ENCODE assay signal across 12 cellular contexts in the genomic region with DNA sequence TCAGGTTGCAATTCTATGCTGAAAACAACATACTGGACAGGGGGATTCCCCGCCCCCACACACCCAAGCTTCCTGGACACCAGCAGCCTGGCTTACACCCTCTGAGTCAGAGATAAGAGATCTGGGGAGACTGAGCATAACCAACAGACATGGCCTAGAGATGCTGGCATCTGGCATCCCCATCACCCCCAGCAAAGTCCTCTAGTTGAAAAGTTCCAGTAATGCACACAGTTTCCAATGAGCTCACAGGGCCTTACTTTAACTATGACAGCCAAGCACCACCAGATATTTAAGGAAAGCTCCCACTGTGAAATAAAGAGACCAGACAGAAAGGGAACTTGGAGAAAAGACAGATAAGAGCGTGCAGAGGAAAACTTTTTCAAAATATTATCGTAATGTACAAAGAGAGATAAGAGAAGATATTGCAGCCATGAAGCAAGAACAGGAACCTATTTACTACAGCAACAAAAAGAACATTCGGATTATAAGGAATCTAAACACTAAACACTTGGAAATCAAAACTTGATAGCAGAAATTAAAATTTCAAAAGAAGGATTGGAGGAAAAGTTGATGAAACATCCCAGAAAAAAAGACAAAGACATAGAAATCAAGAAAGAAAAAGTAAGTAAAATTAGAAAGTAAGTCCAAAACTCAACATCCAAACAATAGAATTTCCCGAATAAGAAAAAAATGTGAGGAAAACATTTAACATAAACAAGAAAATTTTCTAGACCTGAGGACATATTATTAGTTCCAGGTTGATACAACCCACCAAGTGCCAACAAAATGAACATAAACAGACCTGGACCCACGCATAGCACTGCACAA.
DNase-seq lines count a peak whose midpoint lies in the region; ATAC-seq lines count a peak whose summit lies in the region.
"Had no signal": no experiment of that assay in that cellular context is flagged by ENCODE, and none has a peak within 500 bp of the region (broad histone marks: within the 10 kb centered on the region; RNA-seq: fewer than 3 reads in every experiment).

No MANE protein-coding gene starts in this region.

- no peaks in the 10 kb centered on the region for H3K9me3 Mint-ChIP-seq in stimulated activated naive CD8-positive, alpha-beta T cell treated with anti-CD3 and anti-CD28 coated beads, Interleukin-15, amount 100 ng/mL, for 72 hours

- DNase-seq in stimulated activated CD4-positive, alpha-beta T cell treated with anti-CD3 and anti-CD28 coated beads, Interleukin-12 subunit alpha, Interleukin-12 subunit beta, amount 100 ng/mL, for 48 hours (ENCODE audit: low read depth in 2 of 3, low spot score in 1 of 3) = peak; percentile 43 to 59 (median 52)
- no peak for DNase-seq in stimulated activated CD4-positive, alpha-beta T cell treated with anti-CD3 and anti-CD28 coated beads, Interleukin-12 subunit alpha, Interleukin-12 subunit beta, amount 100 ng/mL, for 4 hours
- peak; percentile 78 for DNase-seq in activated CD8-positive, alpha-beta memory T cell treated with anti-CD3 and anti-CD28 coated beads, Interleukin-2, amount 50 U/mL, for 48 hours
- DNase-seq in glomerular visceral epithelial cell (ENCODE audit: extremely low spot score) = peak; percentile 41
- DNase-seq in stimulated activated naive CD8-positive, alpha-beta T cell treated with anti-CD3 and anti-CD28 coated beads, Interleukin-15, amount 100 ng/mL, for 72 hours = peak; percentile 58 to 72
- no peak for DNase-seq in activated gamma-delta T cell (lab: John Stamatoyannopoulos, UW)
- DNase-seq in retina = no peak
- DNase-seq: body of pancreas, NCI-H1694, ovary, thyroid gland had no signal

- H3K4me3 Mint-ChIP-seq in stimulated activated naive CD8-positive, alpha-beta T cell treated with anti-CD3 and anti-CD28 coated beads, Interleukin-15, amount 100 ng/mL, for 72 hours = no peak overlapping the region

- H3K27me3 Mint-ChIP-seq in stimulated activated naive CD8-positive, alpha-beta T cell treated with anti-CD3 and anti-CD28 coated beads, Interleukin-15, amount 100 ng/mL, for 72 hours = no peaks in the 10 kb centered on the region

- H3K27ac Mint-ChIP-seq in stimulated activated naive CD8-positive, alpha-beta T cell treated with anti-CD3 and anti-CD28 coated beads, Interleukin-15, amount 100 ng/mL, for 72 hours = peak overlapping the region; percentile 63 to 77

- ATAC-seq in stimulated activated naive CD8-positive, alpha-beta T cell treated with anti-CD3 and anti-CD28 coated beads, Interleukin-15, amount 100 ng/mL, for 72 hours = peak; percentile 100
- ATAC-seq in HG02588 (IDR thresholded peaks at IDR 0.05; ENCODE audit: unreplicated experiment) = no peak
- ATAC-seq: body of pancreas had no signal

- peaks cover 20% of the 10 kb centered on the region for H3K4me1 Mint-ChIP-seq in stimulated activated naive CD8-positive, alpha-beta T cell treated with anti-CD3 and anti-CD28 coated beads, Interleukin-15, amount 100 ng/mL, for 72 hours

Comparison
In these comparisons a context has a peak if more than half of its experiments do, and no peak if none do; other contexts are left out.
1. DNase-seq: peak in stimulated activated CD4-positive, alpha-beta T cell treated with anti-CD3 and anti-CD28 coated beads, Interleukin-12 subunit alpha, Interleukin-12 subunit beta, amount 100 ng/mL, for 48 hours (3 of 3), activated CD8-positive, alpha-beta memory T cell treated with anti-CD3 and anti-CD28 coated beads, Interleukin-2, amount 50 U/mL, for 48 hours (single experiment), glomerular visceral epithelial cell (single experiment) and stimulated activated naive CD8-positive, alpha-beta T cell treated with anti-CD3 and anti-CD28 coated beads, Interleukin-15, amount 100 ng/mL, for 72 hours (2 of 2); none in stimulated activated CD4-positive, alpha-beta T cell treated with anti-CD3 and anti-CD28 coated beads, Interleukin-12 subunit alpha, Interleukin-12 subunit beta, amount 100 ng/mL, for 4 hours (single experiment), activated gamma-delta T cell (single experiment) and retina (single experiment).